In genomic region chr14:21987937-21988336, GRCh38 we compare ENCODE assay signal across 9 cellular contexts.
DNase-seq lines count a peak whose midpoint lies in the region; ATAC-seq lines count a peak whose summit lies in the region.
"Had no signal": no experiment of that assay in that cellular context is flagged by ENCODE, and none has a peak within 500 bp of the region (broad histone marks: within the 10 kb centered on the region; RNA-seq: fewer than 3 reads in every experiment).

No MANE protein-coding gene starts in this region.

- peak; percentile 42 for DNase-seq in NCI-H2171 treated with DMSO at 0.1 percent for 48 hours (lab: John Stamatoyannopoulos, UW)
- DNase-seq in NCI-H2171 (lab: John Stamatoyannopoulos, UW): no peak
- DNase-seq in LoVo (ENCODE audit: low spot score): peak; percentile 29
- no peak for DNase-seq in activated naive CD8-positive, alpha-beta T cell treated with anti-CD3 and anti-CD28 coated beads, Interleukin-2, amount 50 U/mL, for 24 hours
- DNase-seq in medulla oblongata (ENCODE audit: extremely low spot score): peak; percentile 19
- DNase-seq in UCSD-AML1 (lab: John Stamatoyannopoulos, UW; ENCODE audit: unreplicated experiment): no peak
- DNase-seq: right cardiac atrium had no signal

- peak; percentile 69 for ATAC-seq in activated naive CD8-positive, alpha-beta T cell treated with anti-CD3 and anti-CD28 coated beads, Interleukin-2, amount 50 U/mL, for 24 hours
- ATAC-seq in GM19455 (IDR thresholded peaks at IDR 0.05; ENCODE audit: unreplicated experiment) (no peak), GM18498 (IDR thresholded peaks at IDR 0.05; ENCODE audit: unreplicated experiment) (no peak)

- no peaks in the 10 kb centered on the region for H3K36me3 Mint-ChIP-seq in activated naive CD8-positive, alpha-beta T cell treated with anti-CD3 and anti-CD28 coated beads, Interleukin-2, amount 50 U/mL, for 24 hours (ENCODE audit: low read depth)

- H3K9me3 Mint-ChIP-seq in activated naive CD8-positive, alpha-beta T cell treated with anti-CD3 and anti-CD28 coated beads, Interleukin-2, amount 50 U/mL, for 24 hours: no peaks in the 10 kb centered on the region

- H3K27ac Mint-ChIP-seq in activated naive CD8-positive, alpha-beta T cell treated with anti-CD3 and anti-CD28 coated beads, Interleukin-2, amount 50 U/mL, for 24 hours: peak overlapping the region; percentile 93

- H3K4me1 Mint-ChIP-seq in activated naive CD8-positive, alpha-beta T cell treated with anti-CD3 and anti-CD28 coated beads, Interleukin-2, amount 50 U/mL, for 24 hours: peaks cover 36% of the 10 kb centered on the region

- peak overlapping the region; percentile 52 for H3K4me3 Mint-ChIP-seq in activated naive CD8-positive, alpha-beta T cell treated with anti-CD3 and anti-CD28 coated beads, Interleukin-2, amount 50 U/mL, for 24 hours

- H3K27me3 Mint-ChIP-seq in activated naive CD8-positive, alpha-beta T cell treated with anti-CD3 and anti-CD28 coated beads, Interleukin-2, amount 50 U/mL, for 24 hours: no peaks in the 10 kb centered on the region

Comparison
In these comparisons a context has a peak if more than half of its experiments do, and no peak if none do; other contexts are left out.
1. DNase-seq: peak in NCI-H2171 treated with DMSO at 0.1 percent for 48 hours (single experiment), LoVo (single experiment) and medulla oblongata (single experiment); none in NCI-H2171 (single experiment), activated naive CD8-positive, alpha-beta T cell treated with anti-CD3 and anti-CD28 coated beads, Interleukin-2, amount 50 U/mL, for 24 hours (single experiment) and UCSD-AML1 (single experiment).